24 cellular contexts compared by ENCODE assay signal in the genomic region with DNA sequence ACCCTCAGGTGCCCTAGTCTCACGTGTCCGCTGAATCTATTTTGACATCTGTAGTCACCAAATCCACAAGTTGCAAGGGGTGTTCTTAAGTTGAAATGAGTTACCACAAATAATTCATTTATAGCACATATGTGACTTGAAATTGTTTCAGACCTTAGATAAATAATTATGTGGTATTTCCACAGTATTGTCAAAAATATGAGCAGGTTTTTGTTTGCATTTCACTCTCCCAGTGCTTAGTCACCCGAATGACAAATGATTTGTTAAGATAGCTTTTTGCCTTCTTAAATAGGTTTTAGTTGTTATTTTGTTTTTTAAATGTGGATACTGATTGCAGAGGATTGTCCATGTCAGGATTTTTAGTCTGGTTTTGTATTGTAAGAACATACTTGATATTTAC. TPM values are rescaled to one million over a fixed set of nuclear protein-coding genes. Genes with fewer than 3 reads are reported as not detected.
DNase-seq lines count a peak whose midpoint lies in the region; ATAC-seq and TF ChIP-seq lines count a peak whose summit lies in the region.
"Had no signal": no experiment of that assay in that cellular context is flagged by ENCODE, and none has a peak within 500 bp of the region (broad histone marks: within the 10 kb centered on the region; RNA-seq: fewer than 3 reads in every experiment).

No MANE protein-coding gene starts in this region.

- H3K9ac ChIP-seq in SK-N-SH: no peak overlapping the region
- H3K9ac ChIP-seq in OCI-LY1 (ENCODE audit: low read length): no peak overlapping the region; the same call in 1 of the 2 replicates

- H3K4me3 Mint-ChIP-seq in type B pancreatic cell: peak overlapping the region; percentile 47
- H3K4me3 Mint-ChIP-seq: activated CD4-positive, alpha-beta T cell treated with anti-CD3 and anti-CD28 coated beads for 36 hours; activated naive CD8-positive, alpha-beta T cell treated with anti-CD3 and anti-CD28 coated beads, Interleukin-2, amount 50 U/mL, for 24 hours; H9 had no signal

- TF ChIP-seq CTCF in SK-N-SH (IDR thresholded peaks at IDR 0.05): no peak
- no peak for TF ChIP-seq CTCF in OCI-LY1 (IDR thresholded peaks at IDR 0.05; ENCODE audit: low read length)
- no peak for TF ChIP-seq CTCF in coronary artery (IDR thresholded peaks at IDR 0.05)
- no peak for TF ChIP-seq CTCF in type B pancreatic cell (conservative IDR thresholded peaks at IDR 0.05)
- TF ChIP-seq CTCF in heart right ventricle (IDR thresholded peaks at IDR 0.05): no peak

- H3K79me2 ChIP-seq in SK-N-SH (ENCODE audit: insufficient read depth) (peaks cover 30% of the 10 kb centered on the region), OCI-LY1 (ENCODE audit: insufficient read depth, low read length) (peaks cover 32% of the 10 kb centered on the region)

- H3K9me3 ChIP-seq in SK-N-SH (no peaks in the 10 kb centered on the region), OCI-LY1 (ENCODE audit: low read length) (no peaks in the 10 kb centered on the region), heart right ventricle (no peaks in the 10 kb centered on the region)
- H3K9me3 ChIP-seq: psoas muscle, sigmoid colon had no signal

- no peak overlapping the region for H3K4me3 ChIP-seq in SK-N-SH (ENCODE audit: low read depth in 2 of 2, low read length in 1 of 2)
- H3K4me3 ChIP-seq in OCI-LY1 (ENCODE audit: low read depth, low read length, poor library complexity, severe bottlenecking): peak overlapping the region; percentile 75
- peak overlapping the region; percentile 16 for H3K4me3 ChIP-seq in coronary artery
- H3K4me3 ChIP-seq in heart right ventricle: peak overlapping the region in 1 of 10 donors; percentile 75
- H3K4me3 ChIP-seq: sigmoid colon had no signal

- CTCF ChIA-PET in SK-N-SH (lab: Yijun Ruan, JAX): interaction anchor here (1.3 to 4.5 kb wide), 2 partner anchors 13 to 14 kb away, joined by 4 to 48 read pairs; no protein-coding TSS in a partner anchor

- H3F3A ChIP-seq in SK-N-SH (replicated peaks; ENCODE audit: insufficient read depth) (peaks cover 28% of the 10 kb centered on the region), OCI-LY1 (ENCODE audit: insufficient read depth, low read length) (no peaks in the 10 kb centered on the region)

- 88% methylated on average over 3 of the region's 3 CpGs for WGBS in SK-N-SH (ENCODE audit: low lambda C conversion rate)
- 90 to 91% methylated on average over 3 of the region's 3 CpGs for WGBS in heart right ventricle, 2 donors

- H3K27me3 ChIP-seq in SK-N-SH (ENCODE audit: insufficient read depth): no peaks in the 10 kb centered on the region
- H3K27me3 ChIP-seq in OCI-LY1 (ENCODE audit: insufficient read depth, low read length): no peaks in the 10 kb centered on the region
- H3K27me3 ChIP-seq in heart right ventricle: no peaks in the 10 kb centered on the region
- H3K27me3 ChIP-seq: sigmoid colon had no signal

- POLR2A ChIA-PET in SK-N-SH (lab: Yijun Ruan, JAX): no interaction called here

- H2AFZ ChIP-seq in SK-N-SH (ENCODE audit: low read depth) (no peak overlapping the region), OCI-LY1 (ENCODE audit: low read length) (no peak overlapping the region)

- no peak overlapping the region for H3K27ac Mint-ChIP-seq in type B pancreatic cell
- H3K27ac Mint-ChIP-seq: activated CD4-positive, alpha-beta T cell treated with anti-CD3 and anti-CD28 coated beads for 36 hours; activated naive CD8-positive, alpha-beta T cell treated with anti-CD3 and anti-CD28 coated beads, Interleukin-2, amount 50 U/mL, for 24 hours; stimulated activated naive B cell treated with anti-CD40 and anti-IgM and Interleukin-4, amounts not matched to agents 10 μg/mL and 1 μg/mL and 100 μg/mL, for 72 hours had no signal

- no peaks in the 10 kb centered on the region for H4K20me1 ChIP-seq in SK-N-SH (ENCODE audit: insufficient read depth)
- no peaks in the 10 kb centered on the region for H4K20me1 ChIP-seq in OCI-LY1 (ENCODE audit: insufficient read depth, low read length)

- H3K9me3 Mint-ChIP-seq in type B pancreatic cell: no peaks in the 10 kb centered on the region
- H3K9me3 Mint-ChIP-seq: activated naive CD8-positive, alpha-beta T cell treated with anti-CD3 and anti-CD28 coated beads, Interleukin-2, amount 50 U/mL, for 24 hours; CD4-positive, alpha-beta memory T cell; H9; stimulated activated naive B cell treated with anti-CD40 and anti-IgM and Interleukin-4, amounts not matched to agents 10 μg/mL and 1 μg/mL and 100 μg/mL, for 72 hours had no signal

- H3K4me2 ChIP-seq in SK-N-SH (peak overlapping the region; percentile 77; the same call in 1 of the 2 replicates), OCI-LY1 (ENCODE audit: low read length) (0 out of 2 replicates have a peak overlapping the region, but pooled peaks have one; percentile 86)

- intact Hi-C loops in heart right ventricle (cut with DNase I): loop anchor here in 1 of 10 donors (10.0 kb wide), 1 partner anchor 230 kb away; the partner anchor contains the start of gene MLF1

- no peak overlapping the region for H3K27ac ChIP-seq in SK-N-SH (ENCODE audit: low read depth in 2 of 2, low read length in 1 of 2)
- H3K27ac ChIP-seq in OCI-LY1 (ENCODE audit: low read depth, low read length, poor library complexity, severe bottlenecking): no peak overlapping the region
- no peak overlapping the region for H3K27ac ChIP-seq in coronary artery
- peak overlapping the region in 1 of 10 donors; percentile 95 for H3K27ac ChIP-seq in heart right ventricle
- H3K27ac ChIP-seq: 22Rv1, psoas muscle, sigmoid colon had no signal

- peaks cover 11% of the 10 kb centered on the region for H3K4me1 Mint-ChIP-seq in type B pancreatic cell (ENCODE audit: unreplicated experiment)

- H3K9me2 ChIP-seq in SK-N-SH: no peaks in the 10 kb centered on the region
- no peaks in the 10 kb centered on the region for H3K9me2 ChIP-seq in OCI-LY1 (ENCODE audit: low read depth, low read length)

- TF ChIP-seq RAD21 in SK-N-SH (IDR thresholded peaks at IDR 0.05; ENCODE audit: low read length): no peak

- peaks cover 5% of the 10 kb centered on the region for H3K36me3 Mint-ChIP-seq in type B pancreatic cell

- no peak for DNase-seq in SK-N-SH
- no peak for DNase-seq in coronary artery (ENCODE audit: low spot score)
- no peak for DNase-seq in type B pancreatic cell (ENCODE audit: extremely low spot score, unreplicated experiment)
- DNase-seq in NCI-H2196 treated with DMSO at 0.1 percent for 48 hours (lab: John Stamatoyannopoulos, UW; ENCODE audit: unreplicated experiment): no peak
- DNase-seq in heart right ventricle: no peak
- no peak for DNase-seq in stimulated activated CD4-positive, alpha-beta T cell treated with anti-CD3 and anti-CD28 coated beads, Interleukin-2, amount 100 ng/mL, for 48 hours
- DNase-seq: activated CD4-positive, alpha-beta T cell treated with anti-CD3 and anti-CD28 coated beads for 36 hours; activated effector memory CD4-positive, alpha-beta T cell treated with anti-CD3 and anti-CD28 coated beads, Interleukin-2, amount 50 U/mL, for 16 hours; activated naive CD8-positive, alpha-beta T cell treated with anti-CD3 and anti-CD28 coated beads, Interleukin-2, amount 50 U/mL, for 24 hours; activated T-cell treated with anti-CD3 and anti-CD28 coated beads for 4 hours; CD4-positive, alpha-beta memory T cell; cerebellar nuclear complex; DMS 273 treated with DMSO at 0.1 percent for 48 hours; H9; left cardiac atrium; NCI-H1105 treated with DMSO at 0.1 percent for 48 hours; NCI-H1930; NCI-H526 treated with DMSO at 0.1 percent for 48 hours; psoas muscle; sigmoid colon; stimulated activated naive B cell treated with anti-CD40 and anti-IgM and Interleukin-4, amounts not matched to agents 10 μg/mL and 1 μg/mL and 100 μg/mL, for 72 hours had no signal

- H3K36me3 ChIP-seq in SK-N-SH (replicated peaks in 1 of 2; ENCODE audit: control insufficient read depth in 1 of 2, insufficient read depth in 2 of 2, low read length in 1 of 2) (peaks cover 44 to 45% of the 10 kb centered on the region in 2 experiments), OCI-LY1 (ENCODE audit: insufficient read depth, low read length) (peaks cover 52% of the 10 kb centered on the region), heart right ventricle (peaks cover 0 to 54% (median 22%) of the 10 kb centered on the region in 9 donors)

- peaks cover 8 to 14% of the 10 kb centered on the region in 2 experiments; a peak in 3 of 4 replicates for H3K4me1 ChIP-seq in SK-N-SH (ENCODE audit: control insufficient read depth in 1 of 2, insufficient read depth in 2 of 2, low read depth in 1 of 2, low read length in 1 of 2)
- peaks cover 35% of the 10 kb centered on the region for H3K4me1 ChIP-seq in OCI-LY1 (ENCODE audit: insufficient read depth, low read length, severe bottlenecking)
- H3K4me1 ChIP-seq in heart right ventricle: peaks cover 0 to 79% (median 26%) of the 10 kb centered on the region in 9 donors

- no peak for ATAC-seq in SK-N-SH treated with all-trans-retinoic acid at 6 μM for 48 hours
- no peak for ATAC-seq in heart right ventricle
- ATAC-seq: activated CD4-positive, alpha-beta T cell treated with anti-CD3 and anti-CD28 coated beads for 36 hours; activated naive CD8-positive, alpha-beta T cell treated with anti-CD3 and anti-CD28 coated beads, Interleukin-2, amount 50 U/mL, for 24 hours; left cardiac atrium; psoas muscle; stimulated activated naive B cell treated with anti-CD40 and anti-IgM and Interleukin-4, amounts not matched to agents 10 μg/mL and 1 μg/mL and 100 μg/mL, for 72 hours had no signal

- TF ChIP-seq EP300 in SK-N-SH (IDR thresholded peaks at IDR 0.05; ENCODE audit: borderline replicate concordance in 1 of 2, low read depth in 1 of 2, low read length in 1 of 2): no peak

- H3K27me3 Mint-ChIP-seq in type B pancreatic cell: peaks cover under 1% of the 10 kb centered on the region
- H3K27me3 Mint-ChIP-seq: activated CD4-positive, alpha-beta T cell treated with anti-CD3 and anti-CD28 coated beads for 36 hours; activated naive CD8-positive, alpha-beta T cell treated with anti-CD3 and anti-CD28 coated beads, Interleukin-2, amount 50 U/mL, for 24 hours; CD4-positive, alpha-beta memory T cell; stimulated activated naive B cell treated with anti-CD40 and anti-IgM and Interleukin-4, amounts not matched to agents 10 μg/mL and 1 μg/mL and 100 μg/mL, for 72 hours had no signal

TF ChIP-seq in SK-N-SH, 30 proteins besides CTCF, POLR2A, EP300 and RAD21 (continues in another document):
- no peak for TF ChIP-seq MEF2A (IDR thresholded peaks at IDR 0.05; ENCODE audit: borderline replicate concordance, low read depth)
- TF ChIP-seq TCF12 (IDR thresholded peaks at IDR 0.05): no peak
- TF ChIP-seq SIN3A (IDR thresholded peaks at IDR 0.05; ENCODE audit: borderline replicate concordance, low read depth, low read length): no peak

RNA-seq across cellular contexts. Expression of gene MFSD1, which starts 2.6 kb away (rescaled TPM):
- polyA plus RNA-seq in SK-N-SH (2012; rRNA removed) (44.9 and 70.4 TPM in 2 replicates), heart right ventricle (10 to 100 TPM; 11.3 to 26.4 TPM)
- 62.0 and 65.7 TPM in 2 replicates for polyA plus RNA-seq in SK-N-SH (2012; cell fraction: cytosol; rRNA removed)
- polyA plus RNA-seq in SK-N-SH (2012; cell fraction: nucleus; rRNA removed): 21.3 and 43.6 TPM in 2 replicates
- total RNA-seq in type B pancreatic cell (ENCODE audit: low replicate concordance) (30.5 and 44.1 TPM in 2 replicates), heart right ventricle (10 to 100 TPM; 20.8 to 45.5 (median 23.9) TPM)

Comparison
In these comparisons a context has a peak if more than half of its experiments do, and no peak if none do; other contexts are left out.
1. H3K4me3 ChIP-seq: peak in OCI-LY1 (single experiment) and coronary artery (single experiment); none in SK-N-SH (0 of 2).